Comparison of ENCODE assay signal across 19 cellular contexts in genomic region chr2:30492185-30492584, GRCh38. TPM values are rescaled to one million over a fixed set of nuclear protein-coding genes. Genes with fewer than 3 reads are reported as not detected.
DNase-seq lines count a peak whose midpoint lies in the region; ATAC-seq, FAIRE-seq and TF ChIP-seq lines count a peak whose summit lies in the region.
"Had no signal": no experiment of that assay in that cellular context is flagged by ENCODE, and none has a peak within 500 bp of the region (broad histone marks: within the 10 kb centered on the region; RNA-seq: fewer than 3 reads in every experiment).

No MANE protein-coding gene starts in this region.

- TF ChIP-seq CTCF in PC-3 (conservative IDR thresholded peaks at IDR 0.05; ENCODE audit: low read depth, low read length): no peak
- no peak for TF ChIP-seq CTCF in chondrocyte (IDR thresholded peaks at IDR 0.05)
- no peak for TF ChIP-seq CTCF in psoas muscle (IDR thresholded peaks at IDR 0.05)

- H3K4me1 Mint-ChIP-seq in chondrocyte (ENCODE audit: low read depth): peaks cover 30% of the 10 kb centered on the region

- peaks cover 36% of the 10 kb centered on the region for H3K79me2 ChIP-seq in PC-3 (ENCODE audit: low read length)

- 62 to 100% (median 74%) methylated on average over 1 of the region's 1 CpG for WGBS in psoas muscle, 3 donors

- no peak overlapping the region for H3K9ac ChIP-seq in PC-3 (ENCODE audit: low read length)
- H3K9ac ChIP-seq: BLaER1 had no signal

- CTCF ChIA-PET in PC-3 (lab: Charles Lee): no interaction called here

- no peak overlapping the region for H3K27ac ChIP-seq in PC-3 (ENCODE audit: low read length)
- H3K27ac ChIP-seq in psoas muscle: peak overlapping the region; percentile 10
- H3K27ac ChIP-seq: BLaER1 had no signal

- H3K9me3 ChIP-seq in PC-3 (ENCODE audit: low read length) (no peaks in the 10 kb centered on the region), psoas muscle (no peaks in the 10 kb centered on the region)

- H3K4me3 ChIP-seq in PC-3 (ENCODE audit: low read length) (no peak overlapping the region), psoas muscle (no peak overlapping the region)
- H3K4me3 ChIP-seq: BLaER1 had no signal

- H3K4me2 ChIP-seq in PC-3 (ENCODE audit: low read length): no peak overlapping the region

- no peaks in the 10 kb centered on the region for H4K20me1 ChIP-seq in PC-3 (ENCODE audit: low read length)
- H4K20me1 ChIP-seq: BLaER1 had no signal

- intact Hi-C loops in PC-3 (cut with micrococcal nuclease) (no loop called here), psoas muscle (cut with DNase I) (no loop called here)

- no peaks in the 10 kb centered on the region for H3K27me3 ChIP-seq in PC-3 (ENCODE audit: low read length)
- H3K27me3 ChIP-seq in psoas muscle (ENCODE audit: insufficient read depth in 3 of 3, low read length in 2 of 3): no peaks in the 10 kb centered on the region
- H3K27me3 ChIP-seq: BLaER1 had no signal

- H3K9me2 ChIP-seq in PC-3 (replicated peaks; ENCODE audit: low read length): no peaks in the 10 kb centered on the region

- no peak overlapping the region for H3K4me3 Mint-ChIP-seq in chondrocyte (ENCODE audit: unreplicated experiment)

- H3F3A ChIP-seq in PC-3 (ENCODE audit: low read length, unreplicated experiment): no peaks in the 10 kb centered on the region

- POLR2A ChIA-PET in PC-3 (lab: Charles Lee; ENCODE audit: unreplicated experiment): no interaction called here

- peaks cover 2% of the 10 kb centered on the region for H3K36me3 Mint-ChIP-seq in chondrocyte (ENCODE audit: low read depth)

- DNase-seq in GM18507 (ENCODE audit: extremely low spot score, insufficient read length, low read depth): no peak
- no peak for DNase-seq in PC-3
- DNase-seq in chondrocyte (ENCODE audit: low spot score): no peak
- DNase-seq in psoas muscle: no peak
- DNase-seq in activated CD8-positive, alpha-beta memory T cell treated with anti-CD3 and anti-CD28 coated beads, Interleukin-2, amount 50 U/mL, for 48 hours: no peak
- no peak for DNase-seq in activated CD8-positive, alpha-beta memory T cell treated with anti-CD3 and anti-CD28 coated beads, Interleukin-2, amount 50 U/mL, for 4 hours
- DNase-seq: DMS79 treated with DMSO at 0.1 percent for 48 hours, GOT3, KG1, NCI-H1436, NCI-H2029, NCI-H2171, NCI-H446 treated with DMSO at 0.1 percent for 48 hours, OCI-M1, RPMI8226, SIG-M5 had no signal

- peak overlapping the region; percentile 43 for H3K27ac Mint-ChIP-seq in chondrocyte (ENCODE audit: unreplicated experiment)

- H2AFZ ChIP-seq in PC-3 (ENCODE audit: low read length): no peak overlapping the region

- no peaks in the 10 kb centered on the region for H3K9me3 Mint-ChIP-seq in chondrocyte (ENCODE audit: low read depth)

- BruUV-seq in PC-3 (replicated peaks; lab: Mats Ljungman, UMichigan): no TSS peak

- peak; percentile 9 for FAIRE-seq in GM18507 (lab: Jason Lieb, UNC)
- FAIRE-seq: G401.6 had no signal

- H3K36me3 ChIP-seq in PC-3 (ENCODE audit: low read depth, low read length) (peaks cover 8% of the 10 kb centered on the region; the same call in 1 of the 2 replicates), psoas muscle (ENCODE audit: insufficient read depth in 1 of 2, low read depth in 1 of 2) (no peaks in the 10 kb centered on the region)

- no peaks in the 10 kb centered on the region for H3K27me3 Mint-ChIP-seq in chondrocyte (ENCODE audit: low read depth)

- ATAC-seq in PC-3 (peak; percentile 34), psoas muscle (peak in 3 of 4 donors; percentile 49 to 63 (median 57)), HG03460 (IDR thresholded peaks at IDR 0.05; ENCODE audit: unreplicated experiment) (no peak)

- H3K4me1 ChIP-seq in PC-3 (ENCODE audit: insufficient read depth, low read length): peaks cover 13% of the 10 kb centered on the region
- H3K4me1 ChIP-seq in psoas muscle: peaks cover 32% of the 10 kb centered on the region

RNA-seq across cellular contexts. Expression of gene LCLAT1, which starts 45.1 kb away (rescaled TPM):
- 19.5 and 22.0 TPM in 2 replicates for total RNA-seq in PC-3 (2014; rRNA removed)
- total RNA-seq in chondrocyte: 17.4 to 19.5 TPM (median 17.8 TPM) in 3 replicates
- total RNA-seq in psoas muscle: 10 to 100 TPM in 1 of 4 donors, 1 to 10 TPM in 3; 5.5 to 18.8 (median 8.2) TPM
- polyA plus RNA-seq in psoas muscle: 1 to 10 TPM; 4.2 to 6.0 (median 4.4) TPM
